Comparison of ENCODE assay signal across 13 cellular contexts in genomic region chr1:58358311-58358710, GRCh38.
A peak's percentile ranks its signal among the peaks of the same experiment; 100 is the strongest.
DNase-seq lines count a peak whose midpoint lies in the region; ATAC-seq, FAIRE-seq and TF ChIP-seq lines count a peak whose summit lies in the region.
"Had no signal": no experiment of that assay in that cellular context is flagged by ENCODE, and none has a peak within 500 bp of the region (broad histone marks: within the 10 kb centered on the region; RNA-seq: fewer than 3 reads in every experiment).

No MANE protein-coding gene starts in this region.

- in situ Hi-C loops in IMR-90 (cut with MboI; ENCODE audit: low sequenced_read_pairs): no loop called here
- in situ Hi-C loops in HepG2 (cut with HindIII; ENCODE audit: extremely low pct_ligation_motif_present, low pct_unique_long_range_greater_than_20kb): no loop called here

- no peaks in the 10 kb centered on the region for H3K36me3 Mint-ChIP-seq in WTC11

- H2BK20ac ChIP-seq in IMR-90 (ENCODE audit: low read depth, low read length): no peak overlapping the region

- CTCF ChIA-PET in IMR-90 (lab: Yijun Ruan, JAX): interaction anchor here (1.3 kb wide), 1 partner anchor 33 kb away, joined by 3 read pairs; no protein-coding TSS in a partner anchor
- CTCF ChIA-PET in WTC11 (lab: Charles Lee): no interaction called here
- CTCF ChIA-PET in HepG2 (lab: Yijun Ruan, JAX; ENCODE audit: low intra/inter-chr PET ratio, low total read pairs): no interaction called here
- CTCF ChIA-PET in OCI-LY7 (lab: Charles Lee; ENCODE audit: unreplicated experiment): no interaction called here

- H2AFZ ChIP-seq in IMR-90 (replicated peaks; ENCODE audit: low read length, poor library complexity) (no peak overlapping the region), HepG2 (ENCODE audit: low read length) (no peak overlapping the region), OCI-LY7 (ENCODE audit: low read length) (no peak overlapping the region)
- H2AFZ ChIP-seq: PC-9 had no signal

- H3K4me3 Mint-ChIP-seq in WTC11: no peak overlapping the region

- DNase-seq in COR-L47 (lab: John Stamatoyannopoulos, UW) (peak; percentile 32), IMR-90 (peak; percentile 17), WTC11 (ENCODE audit: low spot score) (no peak), HepG2 (ENCODE audit: low spot score) (peak; percentile 12), heart left ventricle (no peak), OCI-LY7 (ENCODE audit: low spot score) (no peak), psoas muscle (no peak)
- DNase-seq: activated CD8-positive, alpha-beta memory T cell treated with anti-CD3 and anti-CD28 coated beads, Interleukin-2, amount 50 U/mL, for 4 hours; effector memory CD4-positive, alpha-beta T cell; NCI-H1105 treated with DMSO at 0.1 percent for 48 hours had no signal

- ATAC-seq in IMR-90 (ENCODE audit: low read depth): peak; percentile 56
- ATAC-seq in WTC11: no peak
- peak; percentile 59 for ATAC-seq in HepG2
- ATAC-seq in GM21447 (IDR thresholded peaks at IDR 0.05; ENCODE audit: unreplicated experiment): no peak
- no peak for ATAC-seq in heart left ventricle
- ATAC-seq in psoas muscle: no peak

- H3K18ac ChIP-seq in IMR-90 (ENCODE audit: low read depth, low read length): no peak overlapping the region

- H3K79me2 ChIP-seq in HepG2 (ENCODE audit: insufficient read depth, low read length): no peaks in the 10 kb centered on the region
- H3K79me2 ChIP-seq in OCI-LY7 (ENCODE audit: insufficient read depth, low read depth, low read length): no peaks in the 10 kb centered on the region

- H3K4me3 ChIP-seq in IMR-90 (ENCODE audit: insufficient read depth, low read depth, low read length) (no peak overlapping the region), HepG2 (replicated peaks in 1 of 3; ENCODE audit: insufficient read depth in 1 of 3, low read depth in 2 of 3, low read length in 3 of 3) (no peak overlapping the region), heart left ventricle (no peak overlapping the region), OCI-LY7 (ENCODE audit: low read depth, low read length, poor library complexity, severe bottlenecking) (no peak overlapping the region), psoas muscle (no peak overlapping the region)
- H3K4me3 ChIP-seq: PC-9 had no signal

- no peak overlapping the region for H3K23ac ChIP-seq in IMR-90 (ENCODE audit: low read depth, low read length)

- TF ChIP-seq CTCF in IMR-90 (conservative IDR thresholded peaks at IDR 0.05; ENCODE audit: low read depth, low read length): no peak
- TF ChIP-seq CTCF in WTC11 (IDR thresholded peaks at IDR 0.05): no peak
- TF ChIP-seq CTCF in HepG2 (CRISPR knock-in tag; IDR thresholded peaks at IDR 0.05): no peak
- TF ChIP-seq CTCF in heart left ventricle (IDR thresholded peaks at IDR 0.05): no peak
- TF ChIP-seq CTCF in OCI-LY7 (conservative IDR thresholded peaks at IDR 0.05; ENCODE audit: low read length): no peak
- TF ChIP-seq CTCF in psoas muscle (IDR thresholded peaks at IDR 0.05): no peak

- H3K27me3 ChIP-seq in IMR-90 (ENCODE audit: control insufficient read depth, insufficient read depth, low read length): no peaks in the 10 kb centered on the region; the same call in 1 of the 2 replicates
- no peaks in the 10 kb centered on the region for H3K27me3 ChIP-seq in HepG2 (ENCODE audit: control insufficient read depth in 1 of 2, insufficient read depth in 2 of 2, low read length in 2 of 2)
- no peaks in the 10 kb centered on the region for H3K27me3 ChIP-seq in heart left ventricle
- no peaks in the 10 kb centered on the region for H3K27me3 ChIP-seq in psoas muscle (ENCODE audit: insufficient read depth in 3 of 3, low read length in 2 of 3)

- H2BK15ac ChIP-seq in IMR-90 (ENCODE audit: low read depth, low read length): no peak overlapping the region

- H2BK120ac ChIP-seq in IMR-90 (ENCODE audit: low read depth, low read length): no peak overlapping the region

- H3K4me2 ChIP-seq in IMR-90 (ENCODE audit: low read depth, low read length) (no peak overlapping the region), HepG2 (ENCODE audit: low read depth, low read length) (no peak overlapping the region), OCI-LY7 (ENCODE audit: low read length) (no peak overlapping the region)
- H3K4me2 ChIP-seq: PC-9 had no signal

- no peak overlapping the region for H2BK5ac ChIP-seq in IMR-90 (ENCODE audit: low read depth, low read length, poor library complexity, severe bottlenecking)

- H3K9ac ChIP-seq in IMR-90 (ENCODE audit: low read depth, low read length): no peak overlapping the region
- H3K9ac ChIP-seq in HepG2 (ENCODE audit: insufficient read depth, low read depth, low read length): no peak overlapping the region

- H3K14ac ChIP-seq in IMR-90 (replicated peaks; ENCODE audit: low read depth, low read length): no peak overlapping the region

- H3K79me1 ChIP-seq in IMR-90 (ENCODE audit: low read depth in 1 of 2, low read length in 2 of 2): no peaks in the 10 kb centered on the region

- H4K20me1 ChIP-seq in IMR-90 (ENCODE audit: insufficient read depth, low read length) (no peaks in the 10 kb centered on the region), HepG2 (ENCODE audit: insufficient read depth, low read length) (no peaks in the 10 kb centered on the region), OCI-LY7 (ENCODE audit: insufficient read depth, low read length) (no peaks in the 10 kb centered on the region)

- TF ChIP-seq RAD21 in IMR-90 (IDR thresholded peaks at IDR 0.05; ENCODE audit: low read length) (no peak), HepG2 (CRISPR knock-in tag; IDR thresholded peaks at IDR 0.05) (no peak)

- no peaks in the 10 kb centered on the region for H3K9me1 ChIP-seq in IMR-90 (ENCODE audit: insufficient read depth, low read length)

- H3K27ac ChIP-seq in IMR-90 (ENCODE audit: insufficient read depth, low read length) (no peak overlapping the region), HepG2 (ENCODE audit: extremely low read length, insufficient read depth, low read length) (no peak overlapping the region), heart left ventricle (no peak overlapping the region), OCI-LY7 (ENCODE audit: low read depth, low read length, poor library complexity, severe bottlenecking) (no peak overlapping the region), psoas muscle (no peak overlapping the region)
- H3K27ac ChIP-seq: PC-9 had no signal

- BruUV-seq in IMR-90 (replicated peaks; lab: Mats Ljungman, UMichigan) (no TSS peak), HepG2 (replicated peaks; lab: Mats Ljungman, UMichigan) (no TSS peak), OCI-LY7 (replicated peaks; lab: Mats Ljungman, UMichigan) (no TSS peak)

- H3K4me1 ChIP-seq in IMR-90 (ENCODE audit: control insufficient read depth, insufficient read depth, low read length): no peaks in the 10 kb centered on the region
- H3K4me1 ChIP-seq in HepG2 (ENCODE audit: insufficient read depth, low read length): no peaks in the 10 kb centered on the region
- H3K4me1 ChIP-seq in heart left ventricle: peaks cover 0 to 11% (median 0%) of the 10 kb centered on the region in 12 donors
- no peaks in the 10 kb centered on the region for H3K4me1 ChIP-seq in OCI-LY7 (ENCODE audit: insufficient read depth, low read length, poor library complexity, severe bottlenecking)
- H3K4me1 ChIP-seq in psoas muscle: peaks cover 6% of the 10 kb centered on the region

- H2AK9ac ChIP-seq in IMR-90 (replicated peaks; ENCODE audit: low read depth, low read length, poor library complexity): no peak overlapping the region

- TF ChIP-seq POLR2A in IMR-90 (IDR thresholded peaks at IDR 0.05; ENCODE audit: low read depth, low read length) (no peak), HepG2 (IDR thresholded peaks at IDR 0.05; ENCODE audit: insufficient read depth in 1 of 2, low read depth in 2 of 2, low read length in 2 of 2) (no peak), heart left ventricle (IDR thresholded peaks at IDR 0.05) (no peak)

- WGBS in IMR-90 (ENCODE audit: extremely low coverage in 2 of 2, insufficient read length in 1 of 2), 2 experiments: no CpG with 5 or more reads among the region's 4 CpGs
- WGBS in HepG2 (ENCODE audit: low lambda C conversion rate): 27% methylated on average over 4 of the region's 4 CpGs
- WGBS in heart left ventricle, 4 donors: 57 to 75% (median 64%) methylated on average over 4 of the region's 4 CpGs
- WGBS in psoas muscle, 3 donors: 48 to 58% (median 52%) methylated on average over 4 of the region's 4 CpGs

- peaks cover 32% of the 10 kb centered on the region for H3K4me1 Mint-ChIP-seq in WTC11

- H3K36me3 ChIP-seq in IMR-90 (ENCODE audit: control insufficient read depth, insufficient read depth, low read length): no peaks in the 10 kb centered on the region
- H3K36me3 ChIP-seq in HepG2 (replicated peaks in 1 of 2; ENCODE audit: control insufficient read depth in 1 of 2, insufficient read depth in 2 of 2, low read length in 2 of 2): no peaks in the 10 kb centered on the region
- H3K36me3 ChIP-seq in heart left ventricle: no peaks in the 10 kb centered on the region
- no peaks in the 10 kb centered on the region for H3K36me3 ChIP-seq in OCI-LY7 (ENCODE audit: insufficient read depth, low read length)
- no peaks in the 10 kb centered on the region for H3K36me3 ChIP-seq in psoas muscle (ENCODE audit: insufficient read depth in 1 of 2, low read depth in 1 of 2)

- H3K56ac ChIP-seq in IMR-90 (ENCODE audit: extremely low read depth, insufficient read depth, low read length): no peak overlapping the region

- H3K9me2 ChIP-seq in OCI-LY7 (ENCODE audit: insufficient read depth, low read length): no peaks in the 10 kb centered on the region

- H2AK5ac ChIP-seq in IMR-90 (ENCODE audit: low read depth, low read length): no peak overlapping the region

- H3K4ac ChIP-seq in IMR-90 (ENCODE audit: low read depth, low read length): no peak overlapping the region

- no peak overlapping the region for H4K8ac ChIP-seq in IMR-90 (ENCODE audit: low read depth in 2 of 2, low read length in 2 of 2)

- no peaks in the 10 kb centered on the region for H3K9me3 ChIP-seq in IMR-90 (ENCODE audit: control insufficient read depth, insufficient read depth, low read length)
- no peaks in the 10 kb centered on the region for H3K9me3 ChIP-seq in HepG2 (ENCODE audit: low read length)
- no peaks in the 10 kb centered on the region for H3K9me3 ChIP-seq in heart left ventricle
- no peaks in the 10 kb centered on the region for H3K9me3 ChIP-seq in OCI-LY7 (ENCODE audit: low read length)
- no peaks in the 10 kb centered on the region for H3K9me3 ChIP-seq in psoas muscle

- H4K91ac ChIP-seq in IMR-90 (ENCODE audit: insufficient read depth, low read depth, low read length): no peak overlapping the region

- H3K27me3 Mint-ChIP-seq in WTC11 (ENCODE audit: low read depth): no peaks in the 10 kb centered on the region; the same call in 1 of the 2 replicates

- intact Hi-C loops in IMR-90 (cut with micrococcal nuclease) (no loop called here), HepG2 (cut with micrococcal nuclease; ENCODE audit: unreplicated experiment) (no loop called here), heart left ventricle (cut with DNase I) (no loop called here), OCI-LY7 (cut with micrococcal nuclease; ENCODE audit: unreplicated experiment) (no loop called here), psoas muscle (cut with DNase I) (no loop called here)

- TF ChIP-seq EP300 in HepG2 (IDR thresholded peaks at IDR 0.05; ENCODE audit: low read depth in 2 of 2, low read length in 2 of 2) (no peak), HepG2 (CRISPR knock-in tag; IDR thresholded peaks at IDR 0.05; ENCODE audit: borderline replicate concordance) (no peak)

- dilution Hi-C loops in IMR-90 (cut with HindIII; ENCODE audit: low sequenced_read_pairs, unreplicated experiment): no loop called here

- POLR2A ChIA-PET in IMR-90 (lab: Charles Lee; ENCODE audit: unreplicated experiment): no interaction called here
- POLR2A ChIA-PET in WTC11 (lab: Charles Lee): interaction anchor here (1.2 kb wide), 1 partner anchor 12 kb away, joined by 3 read pairs; no protein-coding TSS in a partner anchor
- POLR2A ChIA-PET in HepG2 (lab: Yijun Ruan, JAX): no interaction called here
- POLR2A ChIA-PET in OCI-LY7 (lab: Charles Lee): no interaction called here

- no peak for FAIRE-seq in HepG2 (lab: Jason Lieb, UNC)
- FAIRE-seq: H1 had no signal

- peak overlapping the region; percentile 14; the same call in 1 of the 2 replicates for H3K27ac Mint-ChIP-seq in WTC11

- no peak overlapping the region for H4K5ac ChIP-seq in IMR-90 (ENCODE audit: low read depth, low read length)

- H3K9me3 Mint-ChIP-seq in WTC11: no peaks in the 10 kb centered on the region

Comparison
In these comparisons a context has a peak if more than half of its experiments do, and no peak if none do; other contexts are left out.
1. DNase-seq: peak in COR-L47 (single experiment), IMR-90 (single experiment) and HepG2 (single experiment); none in WTC11 (single experiment), heart left ventricle (0 of 5), OCI-LY7 (single experiment) and psoas muscle (0 of 2).
2. ATAC-seq: peak in IMR-90 (single experiment) and HepG2 (single experiment); none in WTC11 (single experiment), GM21447 (single experiment), heart left ventricle (0 of 4) and psoas muscle (0 of 4).